In the genomic region with DNA sequence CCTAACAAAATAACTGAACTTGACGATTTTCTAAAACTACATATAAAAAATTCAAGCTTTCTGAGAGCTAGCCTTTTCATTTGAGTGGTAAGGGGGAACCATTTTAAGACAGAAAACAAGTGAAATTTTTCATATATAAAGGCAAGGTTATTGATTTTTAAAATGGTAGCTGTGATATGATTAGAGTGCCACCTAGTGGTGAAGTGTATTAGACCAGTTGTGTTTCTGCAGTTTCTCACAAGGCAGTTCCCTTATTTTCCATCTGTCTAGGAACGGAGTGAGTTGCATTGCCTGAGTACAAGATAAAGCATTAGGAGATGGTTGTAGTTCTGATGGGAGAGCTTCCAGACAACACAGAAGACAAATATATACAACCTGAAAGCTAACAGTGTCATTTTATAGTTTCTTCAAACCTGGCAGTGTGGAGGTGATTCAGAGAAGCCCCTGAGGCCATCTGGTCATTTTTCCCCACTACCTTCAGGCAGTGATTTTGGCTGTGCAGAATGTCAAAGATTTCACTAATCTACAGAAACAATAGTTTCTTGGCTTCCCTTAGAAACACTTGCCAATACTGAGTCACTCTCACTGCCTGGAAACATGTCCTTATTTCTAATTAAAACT, we compare ENCODE assay signal across 8 cellular contexts.
A peak's percentile ranks its signal among the peaks of the same experiment; 100 is the strongest.
DNase-seq lines count a peak whose midpoint lies in the region; ATAC-seq and TF ChIP-seq lines count a peak whose summit lies in the region.

No MANE protein-coding gene starts in this region.

- H2AFZ ChIP-seq in OCI-LY3 (ENCODE audit: low read depth, low read length) (peak overlapping the region; percentile 64), mesenchymal stem cell (ENCODE audit: low read depth, low read length) (no peak overlapping the region)

- H3K36me3 ChIP-seq in OCI-LY3 (replicated peaks; ENCODE audit: low read depth, low read length), result no peaks in the 10 kb centered on the region
- H3K36me3 ChIP-seq in mesenchymal stem cell (ENCODE audit: control insufficient read depth in 1 of 2, insufficient read depth in 2 of 2, low read depth in 1 of 2, low read length in 2 of 2), result no peaks in the 10 kb centered on the region

- no peaks in the 10 kb centered on the region for H3K79me1 ChIP-seq in mesenchymal stem cell (replicated peaks; ENCODE audit: low read length, poor library complexity, severe bottlenecking)

- no peak overlapping the region for H3K23ac ChIP-seq in mesenchymal stem cell (ENCODE audit: low read length in 2 of 2)

- no peak overlapping the region for H3K4ac ChIP-seq in mesenchymal stem cell (ENCODE audit: low read depth in 1 of 2, low read length in 2 of 2)

- H4K8ac ChIP-seq in mesenchymal stem cell (ENCODE audit: low read length), result no peak overlapping the region

- H3K27me3 ChIP-seq in OCI-LY3 (ENCODE audit: low read depth, low read length) (no peaks in the 10 kb centered on the region), mesenchymal stem cell (ENCODE audit: control insufficient read depth in 1 of 2, insufficient read depth in 1 of 2, low read length in 2 of 2) (no peaks in the 10 kb centered on the region)

- no peak overlapping the region for H2BK15ac ChIP-seq in mesenchymal stem cell (ENCODE audit: low read depth, poor library complexity, severe bottlenecking)

- peak overlapping the region; percentile 51 for H2AK5ac ChIP-seq in mesenchymal stem cell (ENCODE audit: low read length, severe bottlenecking)

- H3K79me2 ChIP-seq in OCI-LY3 (ENCODE audit: low read length), result no peaks in the 10 kb centered on the region

- H3K4me1 ChIP-seq in OCI-LY3 (ENCODE audit: low read length), result peaks cover 3% of the 10 kb centered on the region; the same call in 1 of the 2 replicates
- no peaks in the 10 kb centered on the region for H3K4me1 ChIP-seq in mesenchymal stem cell (ENCODE audit: control insufficient read depth, insufficient read depth, low read depth, low read length)

- H2BK120ac ChIP-seq in mesenchymal stem cell (ENCODE audit: low read depth, low read length), result no peak overlapping the region

- no peak overlapping the region for H4K91ac ChIP-seq in mesenchymal stem cell (ENCODE audit: low read length)

- H3K4me3 ChIP-seq in OCI-LY3 (ENCODE audit: low read length) (no peak overlapping the region), choroid plexus epithelial cell (ENCODE audit: low read depth, low read length) (no peak overlapping the region), mesenchymal stem cell (ENCODE audit: insufficient read depth in 1 of 2, low read depth in 1 of 2, low read length in 2 of 2) (no peak overlapping the region)

- peak; percentile 21 for DNase-seq in DMS153 (lab: John Stamatoyannopoulos, UW)
- DNase-seq in GM20000 (ENCODE audit: low spot score), result peak; percentile 36
- DNase-seq in HuH-7 (ENCODE audit: low spot score), result peak; percentile 16
- peak; percentile 93 for DNase-seq in choroid plexus epithelial cell (ENCODE audit: low read depth)
- peak; percentile 65 for DNase-seq in mesenchymal stem cell
- no peak for DNase-seq in mesenteric fat pad (ENCODE audit: low spot score)

- no peak overlapping the region for H2BK5ac ChIP-seq in mesenchymal stem cell (ENCODE audit: low read depth, low read length, poor library complexity, severe bottlenecking)

- no CpG with 5 or more reads among the region's 2 CpGs for WGBS in mesenchymal stem cell

- H3K27ac ChIP-seq in OCI-LY3 (ENCODE audit: low read length) (no peak overlapping the region), mesenchymal stem cell (ENCODE audit: low read length, poor library complexity, severe bottlenecking) (peak overlapping the region; percentile 68)

- no peaks in the 10 kb centered on the region for H3K9me3 ChIP-seq in OCI-LY3 (ENCODE audit: insufficient read depth, low read length)
- no peaks in the 10 kb centered on the region for H3K9me3 ChIP-seq in mesenchymal stem cell (ENCODE audit: control insufficient read depth, low read length)

- peak overlapping the region; percentile 42 for H3K4me2 ChIP-seq in OCI-LY3 (ENCODE audit: low read length)
- no peak overlapping the region for H3K4me2 ChIP-seq in mesenchymal stem cell (ENCODE audit: low read length, poor library complexity, severe bottlenecking)

- H3K9ac ChIP-seq in OCI-LY3 (ENCODE audit: low read length) (no peak overlapping the region), mesenchymal stem cell (ENCODE audit: low read length) (no peak overlapping the region)

- no peak overlapping the region for H3K14ac ChIP-seq in mesenchymal stem cell (ENCODE audit: low read length in 2 of 2)

- TF ChIP-seq CTCF in GM20000 (IDR thresholded peaks at IDR 0.05; ENCODE audit: extremely low read depth, missing control alignments) (peak; percentile 51), OCI-LY3 (IDR thresholded peaks at IDR 0.05; ENCODE audit: low read depth, low read length) (peak; percentile 88), choroid plexus epithelial cell (conservative IDR thresholded peaks at IDR 0.05; ENCODE audit: low read depth, low read length) (peak; percentile 73)

- no peak for ATAC-seq in GM21737 (IDR thresholded peaks at IDR 0.05; ENCODE audit: unreplicated experiment)

- H4K20me1 ChIP-seq in OCI-LY3 (ENCODE audit: insufficient read depth, low read length), result no peaks in the 10 kb centered on the region

- no peak overlapping the region for H2BK12ac ChIP-seq in mesenchymal stem cell (ENCODE audit: low read length in 2 of 2)

- H3K18ac ChIP-seq in mesenchymal stem cell (ENCODE audit: low read depth in 1 of 2, low read length in 2 of 2), result no peak overlapping the region
